ENCODE assay signal across 8 cellular contexts in the genomic region with DNA sequence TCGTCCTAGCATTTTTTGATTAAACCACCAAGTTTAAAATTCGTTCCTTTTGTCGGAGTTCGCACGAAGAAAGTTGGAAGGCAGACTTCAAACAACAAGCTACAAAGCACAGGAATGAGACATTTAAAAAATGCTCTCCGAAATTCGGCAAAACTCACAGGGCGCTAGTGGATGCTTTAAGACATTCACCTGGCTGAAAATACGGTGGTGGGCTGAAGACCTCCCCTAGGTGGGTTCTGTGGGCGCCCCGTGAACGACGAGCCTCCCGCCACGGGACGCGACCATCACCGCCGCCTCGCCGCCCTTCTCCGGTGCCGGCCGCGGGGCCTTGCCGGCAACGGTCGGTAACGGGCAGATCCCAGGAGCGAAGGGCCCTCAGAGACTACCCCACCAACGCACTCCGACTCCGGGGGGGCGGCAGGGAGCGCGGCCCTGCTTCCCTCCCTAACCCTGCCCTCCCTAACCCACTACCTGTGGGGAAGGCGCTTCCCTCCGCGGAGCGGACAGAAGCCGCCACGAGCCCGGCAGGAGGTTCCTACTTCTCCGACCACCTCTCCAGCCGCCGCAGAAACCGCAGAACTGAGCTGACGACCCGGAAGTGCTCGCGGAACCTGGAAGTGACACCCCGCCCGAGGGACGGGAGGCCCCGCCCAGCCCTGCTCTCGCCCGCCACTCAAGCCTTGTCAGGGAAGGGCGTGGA. TPM values are rescaled to one million over a fixed set of nuclear protein-coding genes. Genes with fewer than 3 reads are reported as not detected.
DNase-seq lines count a peak whose midpoint lies in the region; ATAC-seq and TF ChIP-seq lines count a peak whose summit lies in the region.

A gene with protein sequence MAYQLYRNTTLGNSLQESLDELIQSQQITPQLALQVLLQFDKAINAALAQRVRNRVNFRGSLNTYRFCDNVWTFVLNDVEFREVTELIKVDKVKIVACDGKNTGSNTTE (minus strand): TSS at position 581 of the 700 bp plus-strand sequence. CDS start 5,238 bp downstream, outside the sequence.

- DNase-seq in NCI-H1694 (lab: John Stamatoyannopoulos, UW) (peak; percentile 68), amniotic epithelial cell (ENCODE audit: low read depth) (peak; percentile 91), heart right ventricle (peak; percentile 95 to 96), pons (ENCODE audit: low spot score) (peak; percentile 97), type B pancreatic cell (ENCODE audit: extremely low spot score, unreplicated experiment) (peak; percentile 94)

- peaks cover 10% of the 10 kb centered on the region for H3K36me3 Mint-ChIP-seq in type B pancreatic cell

- H3K27me3 Mint-ChIP-seq in type B pancreatic cell = no peaks in the 10 kb centered on the region

- ATAC-seq in GM18498 (IDR thresholded peaks at IDR 0.05; ENCODE audit: unreplicated experiment) (peak; percentile 99), HG02885 (IDR thresholded peaks at IDR 0.05; ENCODE audit: poor library complexity, unreplicated experiment) (peak; percentile 99), heart right ventricle (peak; percentile 100)

- H3K9me3 Mint-ChIP-seq in type B pancreatic cell = no peaks in the 10 kb centered on the region

- peaks cover 0 to 8% (median 0%) of the 10 kb centered on the region in 11 donors for H3K9me3 ChIP-seq in heart right ventricle

- 0 to 1% methylated on average over 58 of the region's 58 CpGs for WGBS in heart right ventricle, 2 donors

- peak within 1 kb of the TSS in 9 of 10 donors; percentile 59 to 90 (median 85) for H3K27ac ChIP-seq in heart right ventricle

- TF ChIP-seq CTCF in heart right ventricle (IDR thresholded peaks at IDR 0.05) = no peak
- peak; percentile 19 for TF ChIP-seq CTCF in type B pancreatic cell (conservative IDR thresholded peaks at IDR 0.05)

- intact Hi-C loops in T-helper 1 cell treated with Interleukin-12 subunit alpha and Interleukin-12 subunit beta and Interleukin-4 antibody, amounts not matched to agents 30 ng/mL and 1 ng/mL, for 36 hours (cut with micrococcal nuclease) = loop anchor here (1.0 to 5.0 kb wide), 6 partner anchors 31 to 885 kb away; a partner anchor contains a TSS
- intact Hi-C loops in heart right ventricle (cut with DNase I) = loop anchor here in 1 of 10 donors (2.0 to 10.0 kb wide), 2 partner anchors 32 to 722 kb away; a partner anchor contains a TSS

- peaks cover 0 to 53% (median 10%) of the 10 kb centered on the region in 9 donors for H3K36me3 ChIP-seq in heart right ventricle

- H3K27me3 ChIP-seq in heart right ventricle = no peaks in the 10 kb centered on the region

- H3K4me1 Mint-ChIP-seq in type B pancreatic cell (ENCODE audit: unreplicated experiment) = no peaks in the 10 kb centered on the region

- H3K4me1 ChIP-seq in heart right ventricle = peaks cover 0 to 32% (median 23%) of the 10 kb centered on the region in 9 donors

- peak within 1 kb of the TSS; percentile 24 for H3K4me3 Mint-ChIP-seq in type B pancreatic cell

- H3K4me3 ChIP-seq in heart right ventricle = peak within 1 kb of the TSS; percentile 73 to 99 (median 92)

- peak within 1 kb of the TSS; percentile 58 for H3K27ac Mint-ChIP-seq in type B pancreatic cell

RNA-seq across cellular contexts. Expression of the gene that starts here (rescaled TPM):
- total RNA-seq in T-helper 1 cell treated with Interleukin-12 subunit alpha and Interleukin-12 subunit beta and Interleukin-4 antibody, amounts not matched to agents 30 ng/mL and 1 ng/mL, for 36 hours = 136 and 137 TPM in 2 replicates
- total RNA-seq in heart right ventricle (100 to 1,000 TPM; 121 to 150 (median 129) TPM), type B pancreatic cell (ENCODE audit: low replicate concordance) (109 and 115 TPM in 2 replicates)
- polyA plus RNA-seq in heart right ventricle = 100 to 1,000 TPM in 1 of 2 donors, 10 to 100 TPM in 1; 56.9 to 120 TPM

Comparison
In these comparisons a context has a peak if more than half of its experiments do, and no peak if none do; other contexts are left out.
1. Peak in every context shown above with its lines: DNase-seq, ATAC-seq, H3K4me3 ChIP-seq and H3K27ac ChIP-seq.